Comparison of ENCODE assay signal across 26 cellular contexts in the genomic region with DNA sequence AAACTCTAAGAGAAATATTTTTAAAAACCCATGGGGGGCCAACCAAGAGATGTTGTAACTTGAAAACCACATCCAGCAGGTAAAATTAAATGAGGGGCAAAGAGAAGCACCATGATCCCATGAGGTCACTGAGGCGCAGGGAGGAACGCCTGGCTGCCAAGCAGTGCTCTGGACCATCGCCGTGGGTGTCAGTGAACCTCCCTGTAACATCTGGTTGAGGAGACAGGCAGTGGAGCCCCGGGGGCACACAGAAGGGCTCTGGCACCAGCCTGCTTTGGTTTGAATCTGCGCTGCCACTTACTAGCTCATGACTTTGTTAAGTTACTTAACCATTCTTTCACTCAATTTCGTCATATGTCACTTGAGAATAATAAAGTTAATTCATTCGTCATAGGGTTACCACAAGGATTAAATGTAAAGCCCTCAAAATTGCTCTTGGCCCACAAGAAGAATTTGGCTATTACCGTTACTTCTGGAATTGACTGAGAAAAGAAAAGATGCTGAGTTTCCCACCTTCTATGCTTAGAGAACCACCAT. TPM values are rescaled to one million over a fixed set of nuclear protein-coding genes. Genes with fewer than 3 reads are reported as not detected.
A peak's percentile ranks its signal among the peaks of the same experiment; 100 is the strongest.
DNase-seq lines count a peak whose midpoint lies in the region; ATAC-seq, FAIRE-seq and TF ChIP-seq lines count a peak whose summit lies in the region.
"Had no signal": no experiment of that assay in that cellular context is flagged by ENCODE, and none has a peak within 500 bp of the region (broad histone marks: within the 10 kb centered on the region; RNA-seq: fewer than 3 reads in every experiment).

No MANE protein-coding gene starts in this region.

- H2BK12ac ChIP-seq in neuronal stem cell (ENCODE audit: low read length) = no peak overlapping the region

- TF ChIP-seq RAD21 in IMR-90 (IDR thresholded peaks at IDR 0.05; ENCODE audit: low read length) (no peak), K562 (CRISPR knock-in tag; conservative IDR thresholded peaks at IDR 0.05 in 1 of 2, IDR thresholded peaks at IDR 0.05 in 1 of 2) (no peak)

- no peak overlapping the region for H3K4me3 Mint-ChIP-seq in activated T-helper 1 cell treated with anti-CD3 and anti-CD28 coated beads, Interleukin-12 subunit alpha, Interleukin-12 subunit beta, Interleukin-2, Interleukin-4 antibody, amounts not matched to agents 30 ng/mL and 10 ng/mL and 1 ng/mL, durations not matched to agents 14 hours and 24 hours and 36 hours
- H3K4me3 Mint-ChIP-seq: CD4-positive, alpha-beta T cell; T-cell had no signal

- H3K79me1 ChIP-seq in IMR-90 (ENCODE audit: low read depth in 1 of 2, low read length in 2 of 2) = no peaks in the 10 kb centered on the region
- H3K79me1 ChIP-seq in neuronal stem cell (ENCODE audit: low read depth, low read length) = no peaks in the 10 kb centered on the region

- CTCF ChIA-PET in IMR-90 (lab: Yijun Ruan, JAX) (interaction anchor here (0.6 kb wide), 1 partner anchor 372 kb away, joined by 3 read pairs; no protein-coding TSS in a partner anchor), K562 (lab: Yijun Ruan, JAX; ENCODE audit: low intra/inter-chr PET ratio) (no interaction called here)

- no peaks in the 10 kb centered on the region for H3K9me3 ChIP-seq in IMR-90 (ENCODE audit: control insufficient read depth, insufficient read depth, low read length)
- no peaks in the 10 kb centered on the region for H3K9me3 ChIP-seq in K562 (replicated peaks; ENCODE audit: control insufficient read depth, insufficient read depth, low read depth, low read length)
- no peaks in the 10 kb centered on the region for H3K9me3 ChIP-seq in neuronal stem cell (replicated peaks in 1 of 2; ENCODE audit: control insufficient read depth in 2 of 2, insufficient read depth in 1 of 2, low read depth in 1 of 2, low read length in 2 of 2)
- no peaks in the 10 kb centered on the region for H3K9me3 ChIP-seq in colonic mucosa
- H3K9me3 ChIP-seq: BLaER1, Caco-2, MG63 had no signal

- H2BK5ac ChIP-seq in IMR-90 (ENCODE audit: low read depth, low read length, poor library complexity, severe bottlenecking) = no peak overlapping the region
- H2BK5ac ChIP-seq in neuronal stem cell (ENCODE audit: low read length) = no peak overlapping the region

- H3K14ac ChIP-seq in IMR-90 (replicated peaks; ENCODE audit: low read depth, low read length) (no peak overlapping the region), neuronal stem cell (ENCODE audit: low read length) (no peak overlapping the region)

- no peaks in the 10 kb centered on the region for H4K20me1 ChIP-seq in IMR-90 (ENCODE audit: insufficient read depth, low read length)
- H4K20me1 ChIP-seq in K562 (replicated peaks; ENCODE audit: control insufficient read depth, insufficient read depth, low read length) = no peaks in the 10 kb centered on the region
- H4K20me1 ChIP-seq: BLaER1 had no signal

- no peak overlapping the region for H2BK120ac ChIP-seq in IMR-90 (ENCODE audit: low read depth, low read length)
- no peak overlapping the region for H2BK120ac ChIP-seq in neuronal stem cell (ENCODE audit: low read depth, low read length)

- in situ Hi-C loops in IMR-90 (cut with MboI; ENCODE audit: low sequenced_read_pairs) (no loop called here), SK-MEL-5 (cut with HindIII; ENCODE audit: low pct_unique_long_range_greater_than_20kb, low sequenced_read_pairs) (no loop called here), K562 (cut with MboI) (no loop called here), GM13977 (cut with MboI; ENCODE audit: low pct_unique_long_range_greater_than_20kb, low sequenced_read_pairs, unreplicated experiment) (no loop called here)

- FAIRE-seq in K562 (lab: Jason Lieb, UNC) = no peak
- FAIRE-seq: GM12891, H54, RCC 7860 had no signal

- H2BK15ac ChIP-seq in IMR-90 (ENCODE audit: low read depth, low read length) (no peak overlapping the region), neuronal stem cell (ENCODE audit: low read length) (peak overlapping the region; percentile 60)

- BruUV-seq in IMR-90 (replicated peaks; lab: Mats Ljungman, UMichigan) (no TSS peak), K562 (replicated peaks; lab: Mats Ljungman, UMichigan) (no TSS peak)

- POLR2A ChIA-PET in IMR-90 (lab: Charles Lee; ENCODE audit: unreplicated experiment) (no interaction called here), K562 (lab: Yijun Ruan, JAX) (no interaction called here)

- no peaks in the 10 kb centered on the region for H3K4me1 Mint-ChIP-seq in activated T-helper 1 cell treated with anti-CD3 and anti-CD28 coated beads, Interleukin-12 subunit alpha, Interleukin-12 subunit beta, Interleukin-2, Interleukin-4 antibody, amounts not matched to agents 30 ng/mL and 10 ng/mL and 1 ng/mL, durations not matched to agents 14 hours and 24 hours and 36 hours (ENCODE audit: low read depth)
- H3K4me1 Mint-ChIP-seq: T-cell had no signal

- no peak overlapping the region for H3K4me2 ChIP-seq in IMR-90 (ENCODE audit: low read depth, low read length)
- H3K4me2 ChIP-seq in K562 (ENCODE audit: insufficient read depth, low read length) = no peak overlapping the region
- H3K4me2 ChIP-seq in neuronal stem cell (ENCODE audit: insufficient read depth, low read length, poor library complexity, severe bottlenecking) = no peak overlapping the region
- H3K4me2 ChIP-seq: BLaER1 had no signal

- no peak overlapping the region for H3K27ac Mint-ChIP-seq in activated T-helper 1 cell treated with anti-CD3 and anti-CD28 coated beads, Interleukin-12 subunit alpha, Interleukin-12 subunit beta, Interleukin-2, Interleukin-4 antibody, amounts not matched to agents 30 ng/mL and 10 ng/mL and 1 ng/mL, durations not matched to agents 14 hours and 24 hours and 36 hours
- H3K27ac Mint-ChIP-seq: CD4-positive, alpha-beta T cell; T-cell had no signal

- H3K4me1 ChIP-seq in IMR-90 (ENCODE audit: control insufficient read depth, insufficient read depth, low read length) = no peaks in the 10 kb centered on the region; the same call in 1 of the 2 replicates
- H3K4me1 ChIP-seq in K562 (replicated peaks in 1 of 2; ENCODE audit: control insufficient read depth in 2 of 2, insufficient read depth in 2 of 2, low read length in 2 of 2) = peaks cover 0 to 3% of the 10 kb centered on the region in 2 experiments; a peak in 2 of 5 replicates
- H3K4me1 ChIP-seq in neuronal stem cell (ENCODE audit: control insufficient read depth in 2 of 2, insufficient read depth in 1 of 2, low read depth in 1 of 2, low read length in 2 of 2) = peaks cover 0 to 4% of the 10 kb centered on the region in 2 donors
- no peaks in the 10 kb centered on the region for H3K4me1 ChIP-seq in colonic mucosa
- H3K4me1 ChIP-seq: BLaER1, Caco-2 had no signal

- no peaks in the 10 kb centered on the region for H3K36me3 Mint-ChIP-seq in activated T-helper 1 cell treated with anti-CD3 and anti-CD28 coated beads, Interleukin-12 subunit alpha, Interleukin-12 subunit beta, Interleukin-2, Interleukin-4 antibody, amounts not matched to agents 30 ng/mL and 10 ng/mL and 1 ng/mL, durations not matched to agents 14 hours and 24 hours and 36 hours (ENCODE audit: low read depth)
- H3K36me3 Mint-ChIP-seq: T-cell had no signal

- H3K9ac ChIP-seq in IMR-90 (ENCODE audit: low read depth, low read length) (no peak overlapping the region), K562 (ENCODE audit: insufficient read depth in 1 of 2, low read depth in 2 of 2, low read length in 2 of 2) (no peak overlapping the region), neuronal stem cell (ENCODE audit: low read depth, low read length, poor library complexity) (no peak overlapping the region), colonic mucosa (ENCODE audit: low read depth in 2 of 2, low read length in 2 of 2) (no peak overlapping the region)
- H3K9ac ChIP-seq: BLaER1 had no signal

- H3K23ac ChIP-seq in IMR-90 (ENCODE audit: low read depth, low read length) = no peak overlapping the region
- no peak overlapping the region for H3K23ac ChIP-seq in neuronal stem cell (ENCODE audit: low read depth, low read length, poor library complexity)

- H2AFZ ChIP-seq in IMR-90 (replicated peaks; ENCODE audit: low read length, poor library complexity) (peak overlapping the region; percentile 56), K562 (ENCODE audit: low read depth, low read length) (no peak overlapping the region), neuronal stem cell (ENCODE audit: low read length) (no peak overlapping the region)

- no peak overlapping the region for H2AK9ac ChIP-seq in IMR-90 (replicated peaks; ENCODE audit: low read depth, low read length, poor library complexity)

- no peaks in the 10 kb centered on the region for H3K9me3 Mint-ChIP-seq in activated T-helper 1 cell treated with anti-CD3 and anti-CD28 coated beads, Interleukin-12 subunit alpha, Interleukin-12 subunit beta, Interleukin-2, Interleukin-4 antibody, amounts not matched to agents 30 ng/mL and 10 ng/mL and 1 ng/mL, durations not matched to agents 14 hours and 24 hours and 36 hours
- H3K9me3 Mint-ChIP-seq: CD4-positive, alpha-beta T cell; T-cell had no signal

- no peaks in the 10 kb centered on the region for H3K9me1 ChIP-seq in IMR-90 (ENCODE audit: insufficient read depth, low read length)
- H3K9me1 ChIP-seq in K562 (ENCODE audit: control insufficient read depth, insufficient read depth, low read length) = no peaks in the 10 kb centered on the region

- no peak for ATAC-seq in IMR-90 (ENCODE audit: low read depth)
- no peak for ATAC-seq in K562
- ATAC-seq: Right ventricle myocardium inferior, T-cell had no signal

- H4K91ac ChIP-seq in IMR-90 (ENCODE audit: insufficient read depth, low read depth, low read length) (no peak overlapping the region), neuronal stem cell (ENCODE audit: low read depth, low read length, poor library complexity) (no peak overlapping the region)

- no peaks in the 10 kb centered on the region for H3K79me2 ChIP-seq in K562 (ENCODE audit: control insufficient read depth, insufficient read depth, low read length)

- no peak for TF ChIP-seq EP300 in K562 (IDR thresholded peaks at IDR 0.05; ENCODE audit: low read length)

- 85% methylated on average over 5 of the region's 9 CpGs; no CpG with 5 or more reads in 1 of the 2 experiments for WGBS in IMR-90 (ENCODE audit: extremely low coverage in 2 of 2, insufficient read length in 1 of 2), 2 experiments
- WGBS in K562 (ENCODE audit: insufficient coverage, low coverage, missing lambda C conversion rate) = 3% methylated on average over 9 of the region's 9 CpGs
- WGBS in neuronal stem cell (ENCODE audit: extremely low coverage in 2 of 2, insufficient read length in 2 of 2, insufficient replicate concordance in 1 of 2), 2 donors = no CpG with 5 or more reads among the region's 9 CpGs

- dilution Hi-C loops in IMR-90 (cut with HindIII; ENCODE audit: low sequenced_read_pairs, unreplicated experiment) = no loop called here

- peaks cover 12% of the 10 kb centered on the region for H3K27me3 ChIP-seq in IMR-90 (ENCODE audit: control insufficient read depth, insufficient read depth, low read length)
- H3K27me3 ChIP-seq in K562 (ENCODE audit: control insufficient read depth in 2 of 2, insufficient read depth in 2 of 2, low read length in 2 of 2) = peaks cover 27 to 50% of the 10 kb centered on the region in 2 experiments
- peaks cover 0 to 27% (median 0%) of the 10 kb centered on the region in 3 experiments for H3K27me3 ChIP-seq in neuronal stem cell (ENCODE audit: control insufficient read depth in 3 of 3, insufficient read depth in 3 of 3, low read depth in 1 of 3, low read length in 3 of 3)
- no peaks in the 10 kb centered on the region for H3K27me3 ChIP-seq in colonic mucosa
- H3K27me3 ChIP-seq: BLaER1, MG63 had no signal

- no peak overlapping the region for H3K4me3 ChIP-seq in IMR-90 (ENCODE audit: insufficient read depth, low read depth, low read length)
- H3K4me3 ChIP-seq in K562 = no peak overlapping the region
- H3K4me3 ChIP-seq in neuronal stem cell (ENCODE audit: low read length in 2 of 2) = no peak overlapping the region
- no peak overlapping the region for H3K4me3 ChIP-seq in colonic mucosa
- H3K4me3 ChIP-seq: BLaER1, MG63 had no signal

- intact Hi-C loops in IMR-90 (cut with micrococcal nuclease) (no loop called here), K562 (cut with micrococcal nuclease) (no loop called here), colonic mucosa (cut with DNase I) (no loop called here)
- intact Hi-C loops in activated T-helper 1 cell treated with anti-CD3 and anti-CD28 coated beads, Interleukin-12 subunit alpha, Interleukin-12 subunit beta, Interleukin-2, Interleukin-4 antibody, amounts not matched to agents 30 ng/mL and 10 ng/mL and 1 ng/mL, durations not matched to agents 14 hours and 24 hours and 36 hours (cut with micrococcal nuclease) = no loop called here

- H3K56ac ChIP-seq in IMR-90 (ENCODE audit: extremely low read depth, insufficient read depth, low read length) = no peak overlapping the region

- TF ChIP-seq POLR2A in IMR-90 (IDR thresholded peaks at IDR 0.05; ENCODE audit: low read depth, low read length) (no peak), K562 (conservative IDR thresholded peaks at IDR 0.05) (no peak)

- H2BK20ac ChIP-seq in IMR-90 (ENCODE audit: low read depth, low read length) = no peak overlapping the region

- H3K18ac ChIP-seq in IMR-90 (ENCODE audit: low read depth, low read length) (no peak overlapping the region), neuronal stem cell (ENCODE audit: low read length) (no peak overlapping the region)

- no peaks in the 10 kb centered on the region for H3K36me3 ChIP-seq in IMR-90 (ENCODE audit: control insufficient read depth, insufficient read depth, low read length)
- H3K36me3 ChIP-seq in K562 (ENCODE audit: control insufficient read depth, insufficient read depth, low read length) = no peaks in the 10 kb centered on the region
- H3K36me3 ChIP-seq in neuronal stem cell (replicated peaks in 1 of 2; ENCODE audit: control insufficient read depth in 2 of 2, insufficient read depth in 2 of 2, low read length in 2 of 2) = no peaks in the 10 kb centered on the region
- no peaks in the 10 kb centered on the region for H3K36me3 ChIP-seq in colonic mucosa
- H3K36me3 ChIP-seq: BLaER1, MG63 had no signal

- H3K27me3 Mint-ChIP-seq in activated T-helper 1 cell treated with anti-CD3 and anti-CD28 coated beads, Interleukin-12 subunit alpha, Interleukin-12 subunit beta, Interleukin-2, Interleukin-4 antibody, amounts not matched to agents 30 ng/mL and 10 ng/mL and 1 ng/mL, durations not matched to agents 14 hours and 24 hours and 36 hours (ENCODE audit: insufficient read depth) = peaks cover 9% of the 10 kb centered on the region

- no peak overlapping the region for H4K5ac ChIP-seq in IMR-90 (ENCODE audit: low read depth, low read length)

- no peak for TF ChIP-seq CTCF in IMR-90 (conservative IDR thresholded peaks at IDR 0.05; ENCODE audit: low read depth, low read length)
- no peak for TF ChIP-seq CTCF in K562 (IDR thresholded peaks at IDR 0.05 in 2 of 3, conservative IDR thresholded peaks at IDR 0.05 in 1 of 3; ENCODE audit: insufficient read depth in 2 of 3, low read depth in 1 of 3, low read length in 3 of 3)
- no peak for TF ChIP-seq CTCF in colonic mucosa (IDR thresholded peaks at IDR 0.05)
- no peak for TF ChIP-seq CTCF in GM13977 (IDR thresholded peaks at IDR 0.05; ENCODE audit: extremely low read depth, insufficient read depth, missing control alignments)

- DNase-seq in IMR-90 (no peak), SK-MEL-5 (ENCODE audit: low read depth, low spot score) (peak; percentile 36), K562 (ENCODE audit: extremely low read depth in 1 of 4, low spot score in 3 of 4) (no peak), neuronal stem cell (ENCODE audit: low spot score) (no peak), colonic mucosa (no peak), GM13977 (ENCODE audit: low spot score) (no peak), NCI-H748 treated with DMSO at 0.1 percent for 48 hours (lab: John Stamatoyannopoulos, UW) (no peak)
- DNase-seq in activated T-helper 1 cell treated with anti-CD3 and anti-CD28 coated beads, Interleukin-12 subunit alpha, Interleukin-12 subunit beta, Interleukin-2, Interleukin-4 antibody, amounts not matched to agents 30 ng/mL and 10 ng/mL and 1 ng/mL, durations not matched to agents 14 hours and 24 hours and 36 hours (ENCODE audit: low spot score) = no peak
- DNase-seq: Caco-2; CD4-positive, alpha-beta T cell; DMS 273 treated with DMSO at 0.1 percent for 48 hours; DMS79 treated with DMSO at 0.1 percent for 48 hours; Kasumi-1; MG63; NCI-H1092; NCI-H1436; NCI-H1930; NCI-H510A; NCI-H82; OCI-M1; T-cell had no signal

- no peak overlapping the region for H4K8ac ChIP-seq in IMR-90 (ENCODE audit: low read depth in 2 of 2, low read length in 2 of 2)
- no peak overlapping the region for H4K8ac ChIP-seq in neuronal stem cell (ENCODE audit: low read depth, low read length)

- H2AK5ac ChIP-seq in IMR-90 (ENCODE audit: low read depth, low read length) = no peak overlapping the region
- no peak overlapping the region for H2AK5ac ChIP-seq in neuronal stem cell (ENCODE audit: low read depth, low read length)

- no peak overlapping the region for H3K27ac ChIP-seq in IMR-90 (ENCODE audit: insufficient read depth, low read length)
- H3K27ac ChIP-seq in K562 (ENCODE audit: extremely low read depth, low read depth, low read length) = no peak overlapping the region
- H3K27ac ChIP-seq in neuronal stem cell (replicated peaks; ENCODE audit: low read length) = no peak overlapping the region
- H3K27ac ChIP-seq in colonic mucosa = no peak overlapping the region
- H3K27ac ChIP-seq: BLaER1 had no signal

- H3K4ac ChIP-seq in IMR-90 (ENCODE audit: low read depth, low read length) (no peak overlapping the region), neuronal stem cell (ENCODE audit: low read length) (no peak overlapping the region)

RNA-seq across cellular contexts. Expression of a gene that starts 41.6 kb away (rescaled TPM):
- total RNA-seq in IMR-90 (2012; rRNA removed) (16.0 and 21.9 TPM in 2 replicates), K562 (2014; rRNA removed) (18.2 and 24.5 TPM in 2 replicates), K562 (2014; rRNA removed; fragmentation: Illumina TruSeq; extraction: Trizol) (17.7 and 19.5 TPM in 2 replicates), K562 (2015; rRNA removed; fragmentation: Illumina TruSeq; extraction: Trizol) (16.9 and 19.6 TPM in 2 replicates), K562 (2021) (28.4 and 30.3 TPM in 2 replicates), colonic mucosa (10 to 100 TPM; 35.0 to 44.6 TPM)
- polyA plus RNA-seq in IMR-90 (2012; rRNA removed) (19.9 and 21.6 TPM in 2 replicates), K562 (2011; rRNA removed) (28.6 and 29.8 TPM in 2 replicates), K562 (2014; fragmentation: Illumina TruSeq; extraction: Trizol) (17.5 and 19.7 TPM in 2 replicates), K562 (2014; fragmentation: Nextera tagmentation; extraction: Ambion mirVana) (10 to 100 TPM in 1 of 2 experiments, 1 to 10 TPM in 1; 8.3 to 13.6 TPM), K562 (2014; rRNA removed) (25.5 and 27.4 TPM in 2 replicates)
- polyA plus RNA-seq in IMR-90 (2012; cell fraction: cytosol; rRNA removed) = 11.0 and 18.4 TPM in 2 replicates
- 27.6 and 29.2 TPM in 2 replicates for polyA plus RNA-seq in IMR-90 (2012; cell fraction: nucleus; rRNA removed; ENCODE audit: low replicate concordance)
- total RNA-seq in SK-MEL-5 (2014; rRNA removed; shearing (Covaris generic)) = 93.7 and 95.1 TPM in 2 replicates
- polyA plus RNA-seq in SK-MEL-5 (2015; cell fraction: cytosol; rRNA removed) = 70.4 and 72.4 TPM in 2 replicates
- polyA plus RNA-seq in SK-MEL-5 (2015; cell fraction: nucleus; rRNA removed) = 70.8 and 73.5 TPM in 2 replicates
- 11.5 and 23.4 TPM in 2 replicates for total RNA-seq in K562 (2011; cell fraction: chromatin; rRNA removed; ENCODE audit: low replicate concordance)
- 18.2 and 20.8 TPM in 2 replicates for total RNA-seq in K562 (2011; cell fraction: nucleolus; rRNA removed)
- 18.3 and 19.0 TPM in 2 replicates for total RNA-seq in K562 (2011; cell fraction: nucleoplasm; rRNA removed)
- 23.4 and 25.3 TPM in 2 replicates for polyA plus RNA-seq in K562 (2011; cell fraction: cytosol; rRNA removed)
- polyA plus RNA-seq in K562 (2011; cell fraction: nucleus; rRNA removed) = 33.8 and 41.2 TPM in 2 replicates
- polyA plus RNA-seq in K562 (2012) = 29.1 and 29.6 TPM in 2 replicates
- 12.5 and 13.2 TPM in 2 replicates for polyA minus RNA-seq in K562 (2011; rRNA and poly(A)+ RNA removed)
- polyA minus RNA-seq in K562 (2011; cell fraction: cytosol; rRNA and poly(A)+ RNA removed) = 12.5 and 14.7 TPM in 2 replicates
- polyA minus RNA-seq in K562 (2011; cell fraction: nucleus; rRNA and poly(A)+ RNA removed) = 10.0 and 15.6 TPM in 2 replicates
- polyA plus RNA-seq in neuronal stem cell (2013, experiment 1 of 2) = 13.8 TPM
- polyA plus RNA-seq in neuronal stem cell (2013, experiment 2 of 2) = 14.1 TPM
- 2.3 and 2.7 TPM in 2 replicates for total RNA-seq in activated T-helper 1 cell treated with anti-CD3 and anti-CD28 coated beads, Interleukin-12 subunit alpha, Interleukin-12 subunit beta, Interleukin-2, Interleukin-4 antibody, amounts not matched to agents 30 ng/mL and 10 ng/mL and 1 ng/mL, durations not matched to agents 14 hours and 24 hours and 36 hours
